Comparison of ENCODE assay signal across 23 cellular contexts in the genomic region with DNA sequence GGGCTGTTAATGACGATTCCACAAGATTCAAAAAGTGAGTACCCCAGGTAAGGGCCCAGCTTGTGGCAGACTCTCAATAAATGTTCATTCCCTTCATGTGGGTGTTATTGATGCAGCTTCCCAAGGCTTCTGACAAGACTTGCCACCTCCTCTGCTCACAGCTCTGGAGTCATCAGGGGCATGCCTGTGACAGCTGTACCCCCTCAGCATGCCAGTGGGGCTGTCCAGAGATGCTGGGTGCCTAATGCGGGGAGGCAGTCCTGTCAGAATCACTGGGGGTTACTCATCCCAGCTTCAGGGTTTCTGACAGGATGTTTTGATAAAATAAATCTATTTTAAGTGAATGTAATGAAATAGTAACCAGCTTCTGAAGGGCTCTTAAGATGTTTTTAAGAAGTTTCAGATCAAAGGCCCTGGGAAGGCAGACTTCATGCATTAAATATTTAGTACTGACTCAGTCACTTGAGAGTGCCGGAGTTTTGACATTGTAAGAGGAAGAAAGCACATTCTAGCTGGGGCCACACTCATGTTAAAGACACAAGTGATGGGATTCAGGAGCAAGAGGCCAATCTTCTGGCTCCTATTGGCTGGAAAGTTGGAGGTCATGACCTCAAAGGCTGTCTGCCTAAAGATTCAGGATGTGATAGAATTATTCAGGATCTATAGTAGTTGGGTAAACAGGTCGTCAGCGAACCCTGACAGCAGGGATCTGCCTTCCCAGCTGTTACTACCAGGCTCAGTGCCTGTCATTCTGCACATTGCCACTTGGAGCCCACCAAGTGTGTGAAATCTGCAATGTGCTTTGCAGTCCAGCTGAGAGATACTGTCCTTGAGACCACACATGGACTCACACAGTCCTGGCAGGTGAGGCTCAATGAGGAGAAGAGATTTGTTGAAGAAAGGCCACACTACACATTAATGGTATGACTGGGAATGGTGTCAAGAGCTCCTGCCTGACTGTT.
DNase-seq lines count a peak whose midpoint lies in the region; ATAC-seq, FAIRE-seq and TF ChIP-seq lines count a peak whose summit lies in the region.
"Had no signal": no experiment of that assay in that cellular context is flagged by ENCODE, and none has a peak within 500 bp of the region (broad histone marks: within the 10 kb centered on the region; RNA-seq: fewer than 3 reads in every experiment).

No MANE protein-coding gene starts in this region.

- H3K27ac ChIP-seq in astrocyte (ENCODE audit: low read depth, low read length) (no peak overlapping the region), hepatocyte (no peak overlapping the region), ascending aorta (no peak overlapping the region)
- H3K27ac ChIP-seq: 22Rv1, esophagus squamous epithelium, upper lobe of left lung had no signal

- H3K27me3 Mint-ChIP-seq in astrocyte (ENCODE audit: low read depth, unreplicated experiment), result peaks cover 2% of the 10 kb centered on the region
- H3K27me3 Mint-ChIP-seq: effector memory CD8-positive, alpha-beta T cell; progenitor cell of endocrine pancreas had no signal

- H3K4me3 ChIP-seq in astrocyte (ENCODE audit: insufficient read depth, low read depth, low read length) (no peak overlapping the region), retinal pigment epithelial cell (ENCODE audit: low read length) (no peak overlapping the region), hepatocyte (no peak overlapping the region), ascending aorta (no peak overlapping the region)
- H3K4me3 ChIP-seq: esophagus squamous epithelium, upper lobe of left lung had no signal

- H2AFZ ChIP-seq in astrocyte (ENCODE audit: low read depth, low read length), result no peak overlapping the region
- H2AFZ ChIP-seq in hepatocyte, result no peak overlapping the region

- no peaks in the 10 kb centered on the region for H3K36me3 Mint-ChIP-seq in astrocyte (ENCODE audit: low read depth, unreplicated experiment)
- H3K36me3 Mint-ChIP-seq: activated naive CD4-positive, alpha-beta T cell treated with anti-CD3 and anti-CD28 coated beads, Interleukin-2, amount 50 U/mL, for 24 hours; IgD-negative memory B cell had no signal

- H4K20me1 ChIP-seq in astrocyte (ENCODE audit: insufficient read depth, low read length) (no peaks in the 10 kb centered on the region), hepatocyte (ENCODE audit: insufficient read depth, poor library complexity, severe bottlenecking) (no peaks in the 10 kb centered on the region)

- no peak for FAIRE-seq in astrocyte (lab: Jason Lieb, UNC)

- peaks cover 2% of the 10 kb centered on the region for H3K9me3 Mint-ChIP-seq in astrocyte (ENCODE audit: unreplicated experiment)
- H3K9me3 Mint-ChIP-seq: activated naive CD4-positive, alpha-beta T cell treated with anti-CD3 and anti-CD28 coated beads, Interleukin-2, amount 50 U/mL, for 24 hours; effector memory CD8-positive, alpha-beta T cell had no signal

- no peak for TF ChIP-seq CTCF in astrocyte (IDR thresholded peaks at IDR 0.05; ENCODE audit: insufficient read depth, low read depth, low read length)
- peak; percentile 7 for TF ChIP-seq CTCF in retinal pigment epithelial cell (conservative IDR thresholded peaks at IDR 0.05; ENCODE audit: low read depth, low read length)
- no peak for TF ChIP-seq CTCF in hepatocyte (IDR thresholded peaks at IDR 0.05; ENCODE audit: poor library complexity)
- no peak for TF ChIP-seq CTCF in ascending aorta (IDR thresholded peaks at IDR 0.05)

- DNase-seq in DMS53 (lab: John Stamatoyannopoulos, UW) (peak; percentile 65), DMS53 treated with DMSO at 0.1 percent for 48 hours (lab: John Stamatoyannopoulos, UW; ENCODE audit: unreplicated experiment) (no peak), NCI-H446 treated with DMSO at 0.1 percent for 48 hours (lab: John Stamatoyannopoulos, UW) (peak; percentile 24), astrocyte (ENCODE audit: low read depth) (peak; percentile 42), retinal pigment epithelial cell (ENCODE audit: low read depth) (no peak), hepatocyte (ENCODE audit: low spot score) (no peak), ascending aorta (ENCODE audit: low spot score in 2 of 2) (no peak)
- DNase-seq: activated CD4-positive, alpha-beta T cell treated with anti-CD3 and anti-CD28 coated beads for 4 hours; activated T-cell treated with anti-CD3 and anti-CD28 coated beads, Interleukin-2, amount 50 U/mL, for 72 hours; Caco-2; effector memory CD8-positive, alpha-beta T cell; esophagus squamous epithelium; midbrain; NCI-H1436 treated with DMSO at 0.1 percent for 48 hours; NCI-H2227 treated with DMSO at 0.1 percent for 48 hours; nephron progenitor cell; stimulated activated CD4-positive, alpha-beta T cell treated with anti-CD3 and anti-CD28 coated beads, Interleukin-4, amount 100 ng/mL, for 24 hours had no signal

- H3K4me2 ChIP-seq in astrocyte (ENCODE audit: low read length) (no peak overlapping the region), hepatocyte (no peak overlapping the region)

- H3K27me3 ChIP-seq in astrocyte (ENCODE audit: insufficient read depth, low read length) (no peaks in the 10 kb centered on the region), hepatocyte (no peaks in the 10 kb centered on the region), ascending aorta (no peaks in the 10 kb centered on the region)
- H3K27me3 ChIP-seq: esophagus squamous epithelium, upper lobe of left lung had no signal

- no peak for ATAC-seq in HG03460 (IDR thresholded peaks at IDR 0.05; ENCODE audit: unreplicated experiment)
- ATAC-seq: activated T-cell treated with anti-CD3 and anti-CD28 coated beads, Interleukin-2, amount 50 U/mL, for 72 hours; effector memory CD8-positive, alpha-beta T cell had no signal

- no peaks in the 10 kb centered on the region for H3K9me3 ChIP-seq in astrocyte (ENCODE audit: insufficient read depth, low read depth, low read length)
- H3K9me3 ChIP-seq in hepatocyte (ENCODE audit: low read depth), result no peaks in the 10 kb centered on the region
- no peaks in the 10 kb centered on the region for H3K9me3 ChIP-seq in ascending aorta
- H3K9me3 ChIP-seq: Caco-2, esophagus squamous epithelium, upper lobe of left lung had no signal

- H3K4me1 ChIP-seq in astrocyte (ENCODE audit: insufficient read depth, low read length) (no peaks in the 10 kb centered on the region), hepatocyte (ENCODE audit: insufficient read depth) (no peaks in the 10 kb centered on the region), ascending aorta (no peaks in the 10 kb centered on the region)
- H3K4me1 ChIP-seq: Caco-2, esophagus squamous epithelium, upper lobe of left lung had no signal

- 58% methylated on average over 5 of the region's 5 CpGs for WGBS in hepatocyte (ENCODE audit: low lambda C conversion rate, missing lambda C conversion rate)

- H3K4me1 Mint-ChIP-seq in astrocyte (ENCODE audit: low read depth, unreplicated experiment), result no peaks in the 10 kb centered on the region
- H3K4me1 Mint-ChIP-seq: activated naive CD4-positive, alpha-beta T cell treated with anti-CD3 and anti-CD28 coated beads, Interleukin-2, amount 50 U/mL, for 24 hours; nephron progenitor cell had no signal

- no peak overlapping the region for H3K27ac Mint-ChIP-seq in astrocyte (ENCODE audit: unreplicated experiment)
- H3K27ac Mint-ChIP-seq: activated naive CD4-positive, alpha-beta T cell treated with anti-CD3 and anti-CD28 coated beads, Interleukin-2, amount 50 U/mL, for 24 hours; activated T-cell treated with anti-CD3 and anti-CD28 coated beads, Interleukin-2, amount 50 U/mL, for 72 hours; effector memory CD8-positive, alpha-beta T cell; IgD-negative memory B cell; nephron progenitor cell; progenitor cell of endocrine pancreas had no signal

- H3K9me2 ChIP-seq in hepatocyte (replicated peaks; ENCODE audit: insufficient read depth), result no peaks in the 10 kb centered on the region

- intact Hi-C loops in ascending aorta (cut with DNase I), result no loop called here

- H3K36me3 ChIP-seq in astrocyte (ENCODE audit: insufficient read depth, low read length) (no peaks in the 10 kb centered on the region), hepatocyte (replicated peaks; ENCODE audit: insufficient read depth, low read depth) (no peaks in the 10 kb centered on the region), ascending aorta (no peaks in the 10 kb centered on the region)
- H3K36me3 ChIP-seq: esophagus squamous epithelium, upper lobe of left lung had no signal

- H3K4me3 Mint-ChIP-seq in astrocyte (ENCODE audit: unreplicated experiment), result no peak overlapping the region
- H3K4me3 Mint-ChIP-seq: activated naive CD4-positive, alpha-beta T cell treated with anti-CD3 and anti-CD28 coated beads, Interleukin-2, amount 50 U/mL, for 24 hours; activated T-cell treated with anti-CD3 and anti-CD28 coated beads, Interleukin-2, amount 50 U/mL, for 72 hours; effector memory CD8-positive, alpha-beta T cell; IgD-negative memory B cell; nephron progenitor cell had no signal

- H3K9ac ChIP-seq in astrocyte (ENCODE audit: low read length), result no peak overlapping the region

- no peaks in the 10 kb centered on the region for H3K79me2 ChIP-seq in astrocyte (ENCODE audit: insufficient read depth, low read length)
- H3K79me2 ChIP-seq in hepatocyte, result no peaks in the 10 kb centered on the region

Comparison
In these comparisons a context has a peak if more than half of its experiments do, and no peak if none do; other contexts are left out.
1. DNase-seq: peak in DMS53 (single experiment), NCI-H446 treated with DMSO at 0.1 percent for 48 hours (single experiment) and astrocyte (single experiment); none in DMS53 treated with DMSO at 0.1 percent for 48 hours (single experiment), retinal pigment epithelial cell (single experiment), hepatocyte (single experiment) and ascending aorta (0 of 2).